ENCODE assay signal across 8 cellular contexts in the genomic region with DNA sequence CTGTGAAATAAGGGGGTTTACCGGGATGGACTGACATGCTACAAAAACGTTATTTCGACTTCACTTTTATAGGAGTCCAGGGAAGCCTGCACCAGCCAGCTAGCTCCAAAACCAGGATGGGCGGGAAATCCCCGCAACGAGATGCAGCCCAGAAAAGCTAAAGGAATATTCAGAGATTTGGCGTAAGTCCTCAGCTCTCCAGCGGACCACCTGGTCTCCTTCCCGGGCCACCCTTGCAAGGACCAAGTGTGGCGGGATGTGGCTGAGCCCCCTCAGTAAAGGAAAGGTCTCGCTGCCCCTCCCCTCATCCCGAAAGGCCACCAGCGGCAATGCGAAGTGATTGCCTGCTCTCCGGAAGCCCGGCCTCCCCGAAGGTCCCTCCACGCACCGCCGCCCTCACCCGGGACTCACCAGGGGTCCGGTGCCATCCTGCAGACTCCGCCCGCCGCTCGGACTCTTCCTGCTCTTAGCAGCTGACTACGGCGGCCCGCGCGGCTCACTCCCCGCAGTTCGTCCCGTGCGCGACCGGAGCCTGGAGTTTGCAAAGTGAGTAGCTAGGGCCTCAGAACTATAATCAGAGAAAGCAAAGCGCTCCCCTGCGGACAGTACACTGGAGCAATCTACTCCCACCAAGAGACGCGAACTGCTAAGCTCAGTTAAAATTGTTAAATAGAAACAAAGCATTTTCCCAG.
DNase-seq lines count a peak whose midpoint lies in the region; ATAC-seq lines count a peak whose summit lies in the region.

A gene with protein sequence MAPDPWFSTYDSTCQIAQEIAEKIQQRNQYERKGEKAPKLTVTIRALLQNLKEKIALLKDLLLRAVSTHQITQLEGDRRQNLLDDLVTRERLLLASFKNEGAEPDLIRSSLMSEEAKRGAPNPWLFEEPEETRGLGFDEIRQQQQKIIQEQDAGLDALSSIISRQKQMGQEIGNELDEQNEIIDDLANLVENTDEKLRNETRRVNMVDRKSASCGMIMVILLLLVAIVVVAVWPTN (minus strand): TSS at position 440 of the 692 bp plus-strand sequence. CDS start 12 bp downstream, at position 428.

- peak within 1 kb of the TSS; percentile 36 for H3K27ac ChIP-seq in caudate nucleus (ENCODE audit: low read depth, low read length)

- DNase-seq in NCI-H1417 (lab: John Stamatoyannopoulos, UW) (peak; percentile 56 to 81 (median 80)), NCI-H1417 treated with DMSO at 0.1 percent for 48 hours (lab: John Stamatoyannopoulos, UW) (no peak), NCI-H2227 treated with DMSO at 0.1 percent for 48 hours (lab: John Stamatoyannopoulos, UW) (peak; percentile 74), caudate nucleus (lab: John Stamatoyannopoulos, UW) (peak in 59 of 61 donors; percentile 23 to 88 (median 74)), iris pigment epithelial cell (ENCODE audit: low read depth) (peak; percentile 92)
- peak; percentile 48 to 73 (median 65) for DNase-seq in activated CD4-positive, CD25-positive, alpha-beta regulatory T cell (lab: John Stamatoyannopoulos, UW)
- peak; percentile 84 for DNase-seq in stimulated activated CD4-positive, alpha-beta T cell treated with anti-CD3 and anti-CD28 coated beads, Interleukin-12 subunit alpha, Interleukin-12 subunit beta, amount 100 ng/mL, for 4 hours

- ATAC-seq in HG02943 (IDR thresholded peaks at IDR 0.05; ENCODE audit: low read depth, unreplicated experiment): peak; percentile 73
